ENCODE assay signal across 10 cellular contexts in the genomic region with DNA sequence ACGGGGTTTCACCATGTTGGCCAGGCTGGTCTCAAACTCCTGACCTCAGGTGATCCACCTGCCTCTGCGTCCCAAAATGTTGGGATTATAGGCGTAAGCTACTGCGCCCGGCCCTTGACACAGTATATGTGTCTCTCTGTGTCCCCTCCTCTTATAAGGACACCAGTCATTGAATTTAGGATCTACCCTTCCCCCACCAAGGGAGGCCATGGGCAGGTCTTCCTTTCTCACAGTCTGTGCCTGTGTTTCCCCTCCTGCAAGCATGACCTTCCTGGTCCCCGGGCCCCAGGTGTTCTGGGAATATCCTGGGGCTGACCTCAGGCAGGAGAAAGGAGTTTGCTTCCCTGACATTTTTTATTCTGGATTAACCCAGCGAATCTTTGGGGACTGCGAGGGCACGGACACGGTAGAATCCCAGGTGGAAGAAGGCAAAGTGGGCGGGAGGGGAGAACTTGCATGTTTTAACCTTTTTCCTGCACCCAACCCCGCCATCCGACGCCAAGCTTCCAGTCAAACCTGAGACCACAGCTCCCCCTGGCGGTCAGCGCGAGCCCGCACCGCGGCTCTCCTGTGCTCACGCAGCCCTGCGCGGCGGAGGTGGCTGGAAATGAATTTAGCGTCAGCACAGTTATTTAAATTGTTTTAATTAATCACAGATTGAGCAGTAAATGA. TPM values are rescaled to one million over a fixed set of nuclear protein-coding genes. Genes with fewer than 3 reads are reported as not detected.
A peak's percentile ranks its signal among the peaks of the same experiment; 100 is the strongest.
DNase-seq lines count a peak whose midpoint lies in the region; ATAC-seq, FAIRE-seq and TF ChIP-seq lines count a peak whose summit lies in the region.
"Had no signal": no experiment of that assay in that cellular context is flagged by ENCODE, and none has a peak within 500 bp of the region (broad histone marks: within the 10 kb centered on the region; RNA-seq: fewer than 3 reads in every experiment).

No MANE protein-coding gene starts in this region.

- H3K9ac ChIP-seq in H1 (replicated peaks in 1 of 4; ENCODE audit: extremely low read depth in 1 of 4, low read depth in 3 of 4, low read length in 3 of 4): no peak overlapping the region
- H3K9ac ChIP-seq: BLaER1 treated with 17β-estradiol and CSF1 and Interleukin-3, amounts not matched to agents 10 nM and 100 nM had no signal

- 23% methylated on average over 25 of the region's 25 CpGs; no CpG with 5 or more reads in 1 of the 2 experiments for WGBS in H1 (ENCODE audit: extremely low coverage in 1 of 2, insufficient coverage in 1 of 2, insufficient read length in 1 of 2, insufficient replicate concordance in 2 of 2, low coverage in 1 of 2, low lambda C conversion rate in 2 of 2, missing lambda C conversion rate in 1 of 2), 2 experiments

- H3K36me3 Mint-ChIP-seq in activated CD4-positive, alpha-beta T cell treated with anti-CD3 and anti-CD28 coated beads, Interleukin-2, amount 10 ng/mL, durations not matched to agents 7 days and 5 days (ENCODE audit: low read depth): no peaks in the 10 kb centered on the region

- H3K4me2 ChIP-seq in H1 (ENCODE audit: insufficient read depth in 1 of 2, low read depth in 2 of 2, low read length in 2 of 2): peak overlapping the region; percentile 16 to 58; a peak in 3 of 4 replicates
- H3K4me2 ChIP-seq: BLaER1 treated with 17β-estradiol and CSF1 and Interleukin-3, amounts not matched to agents 10 nM and 100 nM had no signal

- no peak for TF ChIP-seq POLR2A in H1 (IDR thresholded peaks at IDR 0.05; ENCODE audit: control extremely low read depth in 1 of 2, low read depth in 2 of 2, low read length in 2 of 2)

- no peak overlapping the region for H3K27ac ChIP-seq in H1 (ENCODE audit: low read depth, low read length)
- H3K27ac ChIP-seq: BLaER1 treated with 17β-estradiol and CSF1 and Interleukin-3, amounts not matched to agents 10 nM and 100 nM had no signal

- no peak for ATAC-seq in GM21447 (IDR thresholded peaks at IDR 0.05; ENCODE audit: unreplicated experiment)

- H3K9me3 Mint-ChIP-seq in activated CD4-positive, alpha-beta T cell treated with anti-CD3 and anti-CD28 coated beads, Interleukin-2, amount 10 ng/mL, durations not matched to agents 7 days and 5 days: no peaks in the 10 kb centered on the region

- peaks cover 8% of the 10 kb centered on the region for H3K27me3 Mint-ChIP-seq in activated CD4-positive, alpha-beta T cell treated with anti-CD3 and anti-CD28 coated beads, Interleukin-2, amount 10 ng/mL, durations not matched to agents 7 days and 5 days

- TF ChIP-seq CTCF in H1 (IDR thresholded peaks at IDR 0.05; ENCODE audit: control extremely low read depth in 1 of 3, insufficient read depth in 1 of 3, low read depth in 1 of 3, low read length in 3 of 3): peak; percentile 92 to 93 (median 93)

- H2BK15ac ChIP-seq in H1 (ENCODE audit: low read length): no peak overlapping the region

- CTCF ChIA-PET in activated CD4-positive, alpha-beta T cell treated with anti-CD3 and anti-CD28 coated beads, Interleukin-2, amount 10 ng/mL, durations not matched to agents 7 days and 5 days (lab: Charles Lee): interaction anchor here (1.6 kb wide), 1 partner anchor 11 kb away, joined by 7 read pairs; no protein-coding TSS in a partner anchor
- CTCF ChIA-PET in H1 (lab: Charles Lee; ENCODE audit: partially characterized antibody): interaction anchor here (0.6 to 5.0 kb wide), 49 partner anchors 10 to 1213 kb away, joined by 3 to 39 read pairs (median 4); no protein-coding TSS in a partner anchor

- no peak overlapping the region for H3K4me3 Mint-ChIP-seq in activated CD4-positive, alpha-beta T cell treated with anti-CD3 and anti-CD28 coated beads, Interleukin-2, amount 10 ng/mL, durations not matched to agents 7 days and 5 days

- POLR2A ChIA-PET in activated CD4-positive, alpha-beta T cell treated with anti-CD3 and anti-CD28 coated beads, Interleukin-2, amount 10 ng/mL, durations not matched to agents 7 days and 5 days (lab: Charles Lee): no interaction called here
- POLR2A ChIA-PET in H1 (lab: Charles Lee; ENCODE audit: partially characterized antibody): interaction anchor here (1.1 kb wide), 1 partner anchor 609 kb away, joined by 3 read pairs; no protein-coding TSS in a partner anchor

- H3K4me1 ChIP-seq in H1 (replicated peaks in 1 of 4; ENCODE audit: control insufficient read depth in 3 of 4, insufficient read depth in 4 of 4, low read length in 3 of 4): no peaks in the 10 kb centered on the region; a peak in 2 of 7 replicates
- H3K4me1 ChIP-seq: BLaER1 treated with 17β-estradiol and CSF1 and Interleukin-3, amounts not matched to agents 10 nM and 100 nM had no signal

- no peak for TF ChIP-seq EP300 in H1 (IDR thresholded peaks at IDR 0.05; ENCODE audit: borderline replicate concordance in 1 of 2, low read depth in 2 of 2, low read length in 2 of 2)

- peak overlapping the region; percentile 90; the same call in 1 of the 2 replicates for H2BK12ac ChIP-seq in H1 (ENCODE audit: low read depth, low read length)

- H2BK5ac ChIP-seq in H1 (ENCODE audit: low read depth, low read length): peak overlapping the region; percentile 15; the same call in 1 of the 2 replicates

- no peak overlapping the region for H2BK120ac ChIP-seq in H1 (replicated peaks; ENCODE audit: low read depth, low read length)

- no peak overlapping the region for H3K14ac ChIP-seq in H1 (ENCODE audit: insufficient read length)

- H3K23me2 ChIP-seq in H1 (ENCODE audit: low read depth, low read length): no peaks in the 10 kb centered on the region

- H3K79me1 ChIP-seq in H1 (ENCODE audit: low read depth, low read length): no peaks in the 10 kb centered on the region

- no peak overlapping the region for H3K56ac ChIP-seq in H1 (replicated peaks; ENCODE audit: insufficient read length, low read depth, low read length)

- no peak overlapping the region for H2BK20ac ChIP-seq in H1 (ENCODE audit: low read length)

- no peaks in the 10 kb centered on the region for H4K20me1 ChIP-seq in H1 (replicated peaks in 1 of 2; ENCODE audit: control insufficient read depth in 1 of 2, insufficient read depth in 2 of 2, low read length in 2 of 2)
- H4K20me1 ChIP-seq: BLaER1 treated with 17β-estradiol and CSF1 and Interleukin-3, amounts not matched to agents 10 nM and 100 nM had no signal

- no peak overlapping the region for H3K23ac ChIP-seq in H1 (ENCODE audit: insufficient read length)

- H4K8ac ChIP-seq in H1 (ENCODE audit: extremely low read depth, insufficient read depth, low read length): no peak overlapping the region

- H3K9me3 ChIP-seq in H1 (ENCODE audit: insufficient read depth in 2 of 2, low read depth in 1 of 2, low read length in 1 of 2): no peaks in the 10 kb centered on the region

- peak overlapping the region in 2 of 4 experiments; percentile 29 to 38; a peak in 2 of 8 replicates for H3K4me3 ChIP-seq in H1 (ENCODE audit: extremely low read depth in 1 of 4, insufficient read depth in 2 of 4, low read depth in 3 of 4, low read length in 4 of 4)
- H3K4me3 ChIP-seq: BLaER1 treated with 17β-estradiol and CSF1 and Interleukin-3, amounts not matched to agents 10 nM and 100 nM had no signal

- H2AFZ ChIP-seq in H1 (ENCODE audit: low read length): peak overlapping the region; percentile 88; the same call in 1 of the 2 replicates

- no peak overlapping the region for H4K5ac ChIP-seq in H1 (ENCODE audit: insufficient read length, low read depth, low read length)

- TF ChIP-seq RAD21 in H1 (IDR thresholded peaks at IDR 0.05 in 1 of 2, conservative IDR thresholded peaks at IDR 0.05 in 1 of 2; ENCODE audit: low read depth in 2 of 2, low read length in 2 of 2): peak; percentile 97 to 99

- no peak overlapping the region for H3K18ac ChIP-seq in H1 (ENCODE audit: extremely low read depth, low read length)

- no peak overlapping the region for H3K27ac Mint-ChIP-seq in activated CD4-positive, alpha-beta T cell treated with anti-CD3 and anti-CD28 coated beads, Interleukin-2, amount 10 ng/mL, durations not matched to agents 7 days and 5 days

- H4K91ac ChIP-seq in H1 (replicated peaks; ENCODE audit: insufficient read length, low read length): peak overlapping the region; percentile 84

- H3K4me1 Mint-ChIP-seq in activated CD4-positive, alpha-beta T cell treated with anti-CD3 and anti-CD28 coated beads, Interleukin-2, amount 10 ng/mL, durations not matched to agents 7 days and 5 days: no peaks in the 10 kb centered on the region

- H3K4ac ChIP-seq in H1 (replicated peaks; ENCODE audit: insufficient read length, low read depth, low read length): no peak overlapping the region

- H3K27me3 ChIP-seq in H1 (replicated peaks in 1 of 4; ENCODE audit: control insufficient read depth in 3 of 4, extremely low read depth in 1 of 4, insufficient read depth in 3 of 4, low read length in 3 of 4): peaks cover 0 to 4% (median 2%) of the 10 kb centered on the region in 4 experiments; a peak in 1 of 7 replicates
- H3K27me3 ChIP-seq: BLaER1 treated with 17β-estradiol and CSF1 and Interleukin-3, amounts not matched to agents 10 nM and 100 nM had no signal

- no peak for FAIRE-seq in H1 (lab: Jason Lieb, UNC)

- no peak overlapping the region for H2AK5ac ChIP-seq in H1 (ENCODE audit: low read depth, low read length)

- H3K79me2 ChIP-seq in H1 (ENCODE audit: control insufficient read depth in 1 of 2, insufficient read depth in 2 of 2, low read length in 2 of 2): no peaks in the 10 kb centered on the region

- DNase-seq in NCI-H1417 (lab: John Stamatoyannopoulos, UW) (peak; percentile 30 to 65 (median 40)), NCI-H1417 treated with DMSO at 0.1 percent for 48 hours (lab: John Stamatoyannopoulos, UW) (no peak), NCI-H1105 treated with DMSO at 0.1 percent for 48 hours (lab: John Stamatoyannopoulos, UW) (peak; percentile 58), H1 (ENCODE audit: low read depth in 1 of 2, low spot score in 2 of 2) (peak; percentile 63 to 99), mesenteric fat pad (ENCODE audit: low spot score) (peak; percentile 92)
- DNase-seq in activated CD4-positive, alpha-beta T cell treated with anti-CD3 and anti-CD28 coated beads, Interleukin-2, amount 10 ng/mL, durations not matched to agents 7 days and 5 days: peak; percentile 68
- DNase-seq in stimulated activated CD8-positive, alpha-beta memory T cell treated with anti-CD3 and anti-CD28 coated beads, Interleukin-7, amount 100 ng/mL, for 24 hours (ENCODE audit: low read depth): peak; percentile 51

- H3K36me3 ChIP-seq in H1 (ENCODE audit: control insufficient read depth in 2 of 4, insufficient read depth in 4 of 4, low read length in 3 of 4): no peaks in the 10 kb centered on the region
- H3K36me3 ChIP-seq: BLaER1 treated with 17β-estradiol and CSF1 and Interleukin-3, amounts not matched to agents 10 nM and 100 nM had no signal

RNA-seq across cellular contexts. Expression of a gene that starts 42.1 kb away (rescaled TPM):
- total RNA-seq in activated CD4-positive, alpha-beta T cell treated with anti-CD3 and anti-CD28 coated beads, Interleukin-2, amount 10 ng/mL, durations not matched to agents 7 days and 5 days: not detected
- not detected in 2 replicates for total RNA-seq in H1 (2021; fragmentation: NEBNext Ultra II Directional; extraction: Animal tissue kit (Norgen Biotek cat#: 25700))
- not detected in 2 replicates for polyA plus RNA-seq in H1 (2011; rRNA removed)
- not detected for polyA plus RNA-seq in H1 (2011; cell fraction: cytosol; rRNA removed)
- polyA plus RNA-seq in H1 (2011; cell fraction: nucleus; rRNA removed): not detected
- polyA plus RNA-seq in H1 (2012, experiment 1 of 2): not detected in 4 replicates
- polyA plus RNA-seq in H1 (2012, experiment 2 of 2): not detected
- not detected for polyA plus RNA-seq in H1 (2013, experiment 1 of 2)
- polyA plus RNA-seq in H1 (2013, experiment 2 of 2): not detected
- not detected in 2 replicates for polyA minus RNA-seq in H1 (2011; rRNA and poly(A)+ RNA removed)
- polyA minus RNA-seq in H1 (2011; cell fraction: cytosol; rRNA and poly(A)+ RNA removed): not detected
- not detected for polyA minus RNA-seq in H1 (2011; cell fraction: nucleus; rRNA and poly(A)+ RNA removed)
- not detected for total RNA-seq in mesenteric fat pad
- polyA plus RNA-seq: esophagus had no signal
